ENCODE assay signal across 13 cellular contexts in the genomic region with DNA sequence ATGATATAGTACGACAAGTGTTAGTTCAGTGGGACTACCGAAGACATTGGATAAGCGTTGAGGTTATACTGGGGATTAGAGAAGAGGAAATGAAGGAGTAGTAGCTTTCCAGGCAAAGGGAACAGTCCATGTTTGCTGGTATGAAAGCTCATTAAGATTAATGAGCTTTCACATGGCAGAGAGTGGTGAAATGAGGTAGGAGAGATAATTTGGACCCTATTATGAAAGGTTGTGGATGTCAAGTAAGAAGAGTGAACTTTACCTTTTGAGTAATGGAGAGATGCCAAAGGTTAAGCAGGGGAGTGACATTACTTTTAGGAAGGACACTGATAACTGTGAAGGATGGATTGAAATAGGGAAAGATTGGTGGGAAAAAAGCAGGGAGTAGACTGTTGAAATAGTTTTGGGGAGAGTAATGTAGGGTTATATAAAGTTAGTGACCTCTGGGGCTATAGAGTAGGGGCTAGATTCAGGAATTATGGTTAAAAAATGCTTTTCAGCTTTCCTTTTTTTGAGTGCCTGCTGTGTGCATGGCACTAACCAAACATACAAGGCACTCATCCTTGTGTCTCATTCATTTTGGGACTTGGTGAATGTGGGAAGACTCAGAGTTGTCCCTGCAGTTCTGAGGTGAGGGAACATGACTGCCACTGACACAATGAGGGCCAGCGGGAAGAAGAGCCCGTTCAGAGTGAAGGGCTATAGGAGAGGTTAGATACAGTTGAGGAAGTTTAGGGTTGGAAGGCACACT.
"Had no signal": no experiment of that assay in that cellular context is flagged by ENCODE, and none has a peak within 500 bp of the region (broad histone marks: within the 10 kb centered on the region; RNA-seq: fewer than 3 reads in every experiment).

No MANE protein-coding gene starts in this region.

- H3K9me3 ChIP-seq: ovary, sigmoid colon, spleen, suprapubic skin had no signal

- ATAC-seq: left colon had no signal

- H3K36me3 ChIP-seq: neural progenitor cell, ovary, suprapubic skin had no signal

- H3K27ac ChIP-seq: neural progenitor cell, ovary, sigmoid colon, suprapubic skin had no signal

- H3K4me3 ChIP-seq: ovary, sigmoid colon, suprapubic skin had no signal

- H3K9ac ChIP-seq: neural progenitor cell had no signal

- H3K27me3 ChIP-seq: neural progenitor cell, ovary, sigmoid colon, spleen, suprapubic skin had no signal

- FAIRE-seq: colon, endometrium had no signal

- H2AFZ ChIP-seq: neural progenitor cell had no signal

- DNase-seq: activated CD4-positive, alpha-beta T cell treated with anti-CD3 and anti-CD28 coated beads, Interleukin-2, amount 10 ng/mL, durations not matched to agents 24 days and 14 days; activated CD4-positive, CD25-positive, alpha-beta regulatory T cell; activated CD8-positive, alpha-beta memory T cell treated with anti-CD3 and anti-CD28 coated beads, Interleukin-2, amount 50 U/mL, for 48 hours; activated gamma-delta T cell treated with Interleukin-2 at 50 U/mL for 16 hours; amniotic stem cell; left colon; ovary; sigmoid colon; spleen had no signal
